Comparison of ENCODE assay signal across 21 cellular contexts in the genomic region with DNA sequence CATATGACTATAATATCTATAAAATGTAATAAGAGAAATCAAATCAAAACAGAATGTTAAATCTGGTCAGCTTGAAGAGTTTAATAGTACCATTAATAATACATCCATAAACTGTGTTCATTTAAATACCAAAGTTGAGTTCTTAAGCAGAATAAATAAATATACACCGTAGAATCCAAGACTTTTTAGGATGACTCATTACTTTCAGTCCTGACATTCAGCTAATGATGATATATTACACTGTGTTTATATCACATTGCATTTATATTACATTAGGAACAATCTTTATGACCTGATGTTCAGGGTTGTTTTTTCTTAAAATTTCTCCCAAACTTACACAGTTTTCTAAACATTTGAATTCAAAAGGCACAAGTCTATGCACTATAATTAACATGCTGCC.
"Had no signal": no experiment of that assay in that cellular context is flagged by ENCODE, and none has a peak within 500 bp of the region (broad histone marks: within the 10 kb centered on the region; RNA-seq: fewer than 3 reads in every experiment).

No MANE protein-coding gene starts in this region.

- H3K27ac Mint-ChIP-seq: activated CD4-positive, alpha-beta memory T cell treated with anti-CD3 and anti-CD28 coated beads, Interleukin-2, amount 10 ng/mL, durations not matched to agents 7 days and 5 days; activated naive CD4-positive, alpha-beta T cell treated with anti-CD3 and anti-CD28 coated beads, Interleukin-2, amount 50 U/mL, for 72 hours; effector memory CD8-positive, alpha-beta T cell; memory B cell; natural killer cell; WTC11 had no signal

- H3K4me1 Mint-ChIP-seq: activated CD4-positive, alpha-beta memory T cell treated with anti-CD3 and anti-CD28 coated beads, Interleukin-2, amount 10 ng/mL, durations not matched to agents 7 days and 5 days; memory B cell; natural killer cell; WTC11 had no signal

- H3K36me3 Mint-ChIP-seq: activated naive CD4-positive, alpha-beta T cell treated with anti-CD3 and anti-CD28 coated beads, Interleukin-2, amount 50 U/mL, for 72 hours; memory B cell; natural killer cell; WTC11 had no signal

- H3K27ac ChIP-seq: left ventricle myocardium inferior, neutrophil, tibial nerve, uterus had no signal

- H3K27me3 Mint-ChIP-seq: activated CD4-positive, alpha-beta memory T cell treated with anti-CD3 and anti-CD28 coated beads, Interleukin-2, amount 10 ng/mL, durations not matched to agents 7 days and 5 days; effector memory CD8-positive, alpha-beta T cell had no signal

- H3K27me3 ChIP-seq: neutrophil, tibial nerve, uterus had no signal

- H3K4me3 ChIP-seq: left ventricle myocardium inferior, tibial nerve, uterus had no signal

- DNase-seq: activated CD4-positive, alpha-beta memory T cell treated with anti-CD3 and anti-CD28 coated beads, Interleukin-2, amount 10 ng/mL, durations not matched to agents 7 days and 5 days; activated CD4-positive, alpha-beta T cell treated with anti-CD3 and anti-CD28 coated beads for 4 hours; activated effector memory CD4-positive, alpha-beta T cell treated with anti-CD3 and anti-CD28 coated beads, Interleukin-2, amount 50 U/mL, for 16 hours; activated T-cell treated with anti-CD3 and anti-CD28 coated beads, Interleukin-2, amount 50 U/mL, for 48 hours; amygdala; dermis blood vessel endothelial cell; effector memory CD8-positive, alpha-beta T cell; hypothalamus; left ventricle myocardium inferior; natural killer cell; retina; stimulated activated CD4-positive, alpha-beta T cell treated with anti-CD3 and anti-CD28 coated beads, Interleukin-2, amount 100 ng/mL, for 48 hours; stimulated activated naive CD4-positive, alpha-beta T cell; substantia nigra; T-helper 2 cell; uterus had no signal

- H3K36me3 ChIP-seq: left ventricle myocardium inferior, neutrophil, tibial nerve, uterus had no signal

- H3K4me1 ChIP-seq: left ventricle myocardium inferior, tibial nerve, uterus had no signal

- H3K9me3 Mint-ChIP-seq: activated CD4-positive, alpha-beta memory T cell treated with anti-CD3 and anti-CD28 coated beads, Interleukin-2, amount 10 ng/mL, durations not matched to agents 7 days and 5 days; activated naive CD4-positive, alpha-beta T cell treated with anti-CD3 and anti-CD28 coated beads, Interleukin-2, amount 50 U/mL, for 72 hours; effector memory CD8-positive, alpha-beta T cell; natural killer cell; WTC11 had no signal

- H3K4me3 Mint-ChIP-seq: activated CD4-positive, alpha-beta memory T cell treated with anti-CD3 and anti-CD28 coated beads, Interleukin-2, amount 10 ng/mL, durations not matched to agents 7 days and 5 days; effector memory CD8-positive, alpha-beta T cell; memory B cell; natural killer cell; WTC11 had no signal

- H3K9me3 ChIP-seq: left ventricle myocardium inferior, neutrophil, tibial nerve, uterus had no signal
